ENCODE assay signal across 17 cellular contexts in the genomic region with DNA sequence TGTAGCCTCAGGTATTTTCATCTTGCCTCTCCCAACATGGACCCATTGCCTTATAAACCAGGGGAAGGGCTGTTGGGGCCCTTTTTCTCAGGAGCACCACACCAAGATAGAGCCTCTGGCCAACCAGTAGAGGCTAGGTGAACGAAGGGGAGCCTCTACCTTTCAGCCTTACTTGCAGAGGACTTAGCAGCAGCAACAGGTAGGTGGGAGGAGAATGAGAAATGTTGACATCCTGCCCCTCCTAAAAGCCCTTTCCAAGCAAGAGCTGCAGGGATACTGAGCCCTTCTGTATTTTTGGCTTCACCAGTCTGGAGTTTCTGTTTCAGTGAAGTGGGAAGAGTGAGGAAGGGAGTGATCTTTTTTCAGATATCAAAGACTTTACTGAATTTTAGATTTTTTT.
"Had no signal": no experiment of that assay in that cellular context is flagged by ENCODE, and none has a peak within 500 bp of the region (broad histone marks: within the 10 kb centered on the region; RNA-seq: fewer than 3 reads in every experiment).

No MANE protein-coding gene starts in this region.

- H3K27ac Mint-ChIP-seq: activated T-cell treated with anti-CD3 and anti-CD28 coated beads, Interleukin-2, amount 50 U/mL, for 72 hours; mesothelial cell of epicardium; stimulated activated naive B cell treated with anti-CD40 and anti-IgM and Interleukin-4, amounts not matched to agents 10 μg/mL and 1 μg/mL and 100 μg/mL, for 72 hours; type B pancreatic cell had no signal

- FAIRE-seq: keratinocyte had no signal

- DNase-seq: activated CD4-positive, alpha-beta T cell treated with anti-CD3 and anti-CD28 coated beads for 1 hour; activated CD8-positive, alpha-beta memory T cell treated with anti-CD3 and anti-CD28 coated beads, Interleukin-2, amount 50 U/mL, for 48 hours; activated effector memory CD4-positive, alpha-beta T cell treated with anti-CD3 and anti-CD28 coated beads, Interleukin-2, amount 50 U/mL, for 16 hours; activated naive CD4-positive, alpha-beta T cell treated with anti-CD3 and anti-CD28 coated beads, Interleukin-2, amount 50 U/mL, for 16 hours; activated T-cell treated with anti-CD3 and anti-CD28 coated beads, Interleukin-2, amount 50 U/mL, for 72 hours; colonic mucosa; head of caudate nucleus; hypothalamus; naive thymus-derived CD8-positive, alpha-beta T cell; sigmoid colon; stimulated activated CD4-positive, alpha-beta T cell treated with anti-CD3 and anti-CD28 coated beads, Interleukin-2, amount 100 ng/mL, for 48 hours; stimulated activated CD8-positive, alpha-beta memory T cell treated with anti-CD3 and anti-CD28 coated beads, Interleukin-4, amount 100 ng/mL, for 48 hours; stimulated activated naive B cell treated with anti-CD40 and anti-IgM and Interleukin-4, amounts not matched to agents 10 μg/mL and 1 μg/mL and 100 μg/mL, for 72 hours had no signal

- ATAC-seq: activated T-cell treated with anti-CD3 and anti-CD28 coated beads, Interleukin-2, amount 50 U/mL, for 72 hours; gastroesophageal sphincter; naive thymus-derived CD8-positive, alpha-beta T cell; stimulated activated naive B cell treated with anti-CD40 and anti-IgM and Interleukin-4, amounts not matched to agents 10 μg/mL and 1 μg/mL and 100 μg/mL, for 72 hours had no signal

- H3K4me3 Mint-ChIP-seq: mesothelial cell of epicardium; naive thymus-derived CD8-positive, alpha-beta T cell; stimulated activated naive B cell treated with anti-CD40 and anti-IgM and Interleukin-4, amounts not matched to agents 10 μg/mL and 1 μg/mL and 100 μg/mL, for 72 hours; type B pancreatic cell had no signal

- H3K27me3 Mint-ChIP-seq: naive thymus-derived CD8-positive, alpha-beta T cell; stimulated activated naive B cell treated with anti-CD40 and anti-IgM and Interleukin-4, amounts not matched to agents 10 μg/mL and 1 μg/mL and 100 μg/mL, for 72 hours; type B pancreatic cell had no signal
